In the genomic region with DNA sequence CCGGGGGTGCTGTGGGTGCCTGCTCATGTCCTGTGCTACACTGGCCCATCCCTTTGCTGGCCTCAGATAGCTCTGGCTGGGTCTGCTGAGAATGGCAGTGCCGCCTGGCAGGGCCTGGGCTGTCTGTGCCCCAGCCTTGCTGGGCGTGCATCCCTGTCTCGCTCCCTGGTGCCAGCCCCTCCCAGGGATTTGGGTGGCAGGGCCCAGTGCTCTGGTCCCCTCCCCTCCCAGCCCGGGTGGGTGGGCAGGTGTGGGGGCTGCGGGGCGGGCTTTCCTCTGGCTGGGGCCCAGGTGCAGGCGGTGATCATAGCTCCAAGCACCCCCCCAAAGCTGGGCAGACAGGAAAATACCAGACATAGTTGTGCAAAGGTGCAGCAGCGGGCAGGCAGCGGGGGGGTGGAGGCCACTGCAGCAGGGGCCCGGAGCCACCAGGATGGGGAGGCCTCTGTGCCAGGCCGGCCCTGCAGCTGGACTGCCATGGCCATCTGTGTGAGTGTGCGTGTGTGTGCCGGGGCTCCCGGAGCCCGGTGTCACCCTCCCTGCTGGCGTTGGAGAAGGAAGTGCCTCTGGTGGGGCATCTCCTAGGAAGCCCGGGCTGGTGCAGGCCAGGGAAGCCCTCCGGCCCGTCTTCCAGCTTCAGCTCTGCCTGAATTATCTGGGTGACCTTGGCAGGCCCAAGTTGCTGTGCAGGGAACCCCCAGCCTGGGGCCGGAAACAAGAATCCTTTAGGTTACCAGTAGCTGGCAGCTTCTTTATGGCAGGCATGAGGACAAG, we compare ENCODE assay signal across 12 cellular contexts. TPM values are rescaled to one million over a fixed set of nuclear protein-coding genes. Genes with fewer than 3 reads are reported as not detected.
DNase-seq lines count a peak whose midpoint lies in the region; ATAC-seq and TF ChIP-seq lines count a peak whose summit lies in the region.
"Had no signal": no experiment of that assay in that cellular context is flagged by ENCODE, and none has a peak within 500 bp of the region (broad histone marks: within the 10 kb centered on the region; RNA-seq: fewer than 3 reads in every experiment).

No MANE protein-coding gene starts in this region.

- no peaks in the 10 kb centered on the region for H3K9me3 ChIP-seq in spleen

- peaks cover 0 to 31% (median 0%) of the 10 kb centered on the region in 7 donors for H3K27me3 ChIP-seq in spleen (replicated peaks in 1 of 7)

- TF ChIP-seq CTCF in chondrocyte (IDR thresholded peaks at IDR 0.05) = no peak
- TF ChIP-seq CTCF in spleen (IDR thresholded peaks at IDR 0.05 in 8 of 11, conservative IDR thresholded peaks at IDR 0.05 in 3 of 11) = no peak

- peak overlapping the region in 7 of 8 donors; percentile 26 to 75 (median 66) for H3K27ac ChIP-seq in spleen

- no peak for TF ChIP-seq POLR2A in spleen (IDR thresholded peaks at IDR 0.05)

- H3K36me3 Mint-ChIP-seq in chondrocyte (ENCODE audit: low read depth) = no peaks in the 10 kb centered on the region
- H3K36me3 Mint-ChIP-seq in stimulated activated naive B cell treated with anti-CD40 and anti-IgM and Interleukin-4, amounts not matched to agents 10 μg/mL and 1 μg/mL and 100 μg/mL, for 72 hours = no peaks in the 10 kb centered on the region
- H3K36me3 Mint-ChIP-seq: CD14-positive monocyte, T-cell had no signal

- no peak overlapping the region for H3K4me3 Mint-ChIP-seq in chondrocyte (ENCODE audit: unreplicated experiment)
- no peak overlapping the region for H3K4me3 Mint-ChIP-seq in stimulated activated naive B cell treated with anti-CD40 and anti-IgM and Interleukin-4, amounts not matched to agents 10 μg/mL and 1 μg/mL and 100 μg/mL, for 72 hours
- H3K4me3 Mint-ChIP-seq: CD14-positive monocyte, T-cell had no signal

- ATAC-seq in stimulated activated naive B cell treated with anti-CD40 and anti-IgM and Interleukin-4, amounts not matched to agents 10 μg/mL and 1 μg/mL and 100 μg/mL, for 72 hours (replicated peaks) = no peak
- no peak for ATAC-seq in HG02571 (IDR thresholded peaks at IDR 0.05; ENCODE audit: unreplicated experiment)
- ATAC-seq: T-cell had no signal

- no peaks in the 10 kb centered on the region for H3K9me3 Mint-ChIP-seq in chondrocyte (ENCODE audit: low read depth)
- H3K9me3 Mint-ChIP-seq in stimulated activated naive B cell treated with anti-CD40 and anti-IgM and Interleukin-4, amounts not matched to agents 10 μg/mL and 1 μg/mL and 100 μg/mL, for 72 hours = no peaks in the 10 kb centered on the region
- H3K9me3 Mint-ChIP-seq: CD14-positive monocyte, T-cell had no signal

- peaks cover 73% of the 10 kb centered on the region for H3K4me1 Mint-ChIP-seq in chondrocyte (ENCODE audit: low read depth)
- H3K4me1 Mint-ChIP-seq in stimulated activated naive B cell treated with anti-CD40 and anti-IgM and Interleukin-4, amounts not matched to agents 10 μg/mL and 1 μg/mL and 100 μg/mL, for 72 hours = peaks cover 10 to 25% of the 10 kb centered on the region in 2 donors

- WGBS in spleen, 5 donors = 66 to 77% (median 72%) methylated on average over 9 to 21 of the region's 21 CpGs

- peak; percentile 73 for DNase-seq in G401 (ENCODE audit: low spot score)
- no peak for DNase-seq in chondrocyte (ENCODE audit: low spot score)
- peak; percentile 77 for DNase-seq in kidney tubule cell (ENCODE audit: low spot score)
- no peak for DNase-seq in spleen
- DNase-seq in stimulated activated naive B cell treated with anti-CD40 and anti-IgM and Interleukin-4, amounts not matched to agents 10 μg/mL and 1 μg/mL and 100 μg/mL, for 72 hours = no peak
- DNase-seq in islet precursor cell = no peak
- no peak for DNase-seq in NOMO-1 treated with DMSO at 0.1 percent for 48 hours (lab: John Stamatoyannopoulos, UW; ENCODE audit: unreplicated experiment)
- DNase-seq: KG1; stimulated activated CD4-positive, alpha-beta T cell treated with anti-CD3 and anti-CD28 coated beads, Interleukin-4, amount 100 ng/mL, for 24 hours; T-cell had no signal

- intact Hi-C loops in spleen (cut with DNase I; ENCODE audit: low total_unique reads) = no loop called here

- no peak overlapping the region for H3K4me3 ChIP-seq in spleen

- no peaks in the 10 kb centered on the region for H3K36me3 ChIP-seq in spleen

- H3K27ac Mint-ChIP-seq in chondrocyte (ENCODE audit: unreplicated experiment) = peak overlapping the region; percentile 76
- no peak overlapping the region for H3K27ac Mint-ChIP-seq in stimulated activated naive B cell treated with anti-CD40 and anti-IgM and Interleukin-4, amounts not matched to agents 10 μg/mL and 1 μg/mL and 100 μg/mL, for 72 hours
- H3K27ac Mint-ChIP-seq: CD14-positive monocyte, T-cell had no signal

- in situ Hi-C loops in G401 (cut with HindIII; ENCODE audit: low sequenced_read_pairs) = no loop called here

- peaks cover 22 to 86% (median 64%) of the 10 kb centered on the region in 6 donors for H3K4me1 ChIP-seq in spleen

- H3K27me3 Mint-ChIP-seq in chondrocyte (ENCODE audit: low read depth) = no peaks in the 10 kb centered on the region
- H3K27me3 Mint-ChIP-seq in stimulated activated naive B cell treated with anti-CD40 and anti-IgM and Interleukin-4, amounts not matched to agents 10 μg/mL and 1 μg/mL and 100 μg/mL, for 72 hours = peaks cover 2 to 8% of the 10 kb centered on the region in 2 donors

RNA-seq across cellular contexts. Expression of a gene that starts 7.4 kb away (rescaled TPM):
- total RNA-seq in G401 (2014; rRNA removed; shearing (Covaris generic)) = 0.44 and 0.80 TPM in 2 replicates
- 58.7 to 62.8 TPM (median 61.2 TPM) in 3 replicates for total RNA-seq in chondrocyte
- 1 to 10 TPM; 1.8 to 8.4 (median 4.8) TPM for total RNA-seq in spleen
- polyA plus RNA-seq in spleen = 1 to 10 TPM in 2 of 3 donors, under 1 TPM in 1; 0.89 to 2.5 (median 2.0) TPM
- polyA plus RNA-seq: CD14-positive monocyte had no signal

RNA-seq across cellular contexts. Expression of a gene that starts 27.9 kb away (rescaled TPM):
- total RNA-seq in G401 (2014; rRNA removed; shearing (Covaris generic)) = 68.3 and 83.9 TPM in 2 replicates
- total RNA-seq in chondrocyte = 21.6 to 24.4 TPM (median 22.4 TPM) in 3 replicates
- total RNA-seq in spleen = 10 to 100 TPM; 26.7 to 45.9 (median 30.1) TPM
- polyA plus RNA-seq in spleen = 10 to 100 TPM; 65.5 to 88.8 (median 84.8) TPM

RNA-seq across cellular contexts. Expression of a gene that starts 48.4 kb away (rescaled TPM):
- total RNA-seq in G401 (2014; rRNA removed; shearing (Covaris generic)) = 9.9 and 14.4 TPM in 2 replicates
- total RNA-seq in chondrocyte (79.7 to 82.0 TPM (median 81.8 TPM) in 3 replicates), spleen (10 to 100 TPM in 5 of 7 donors, 1 to 10 TPM in 2; 7.4 to 24.9 (median 15.6) TPM)
- polyA plus RNA-seq in spleen = 1 to 10 TPM; 2.0 to 6.3 (median 5.2) TPM
- polyA plus RNA-seq: CD14-positive monocyte had no signal

RNA-seq across cellular contexts. Expression of a gene that starts 50.4 kb away (rescaled TPM):
- 14.5 and 38.3 TPM in 2 replicates for total RNA-seq in G401 (2014; rRNA removed; shearing (Covaris generic))
- total RNA-seq in chondrocyte = 2.5 to 4.0 TPM (median 2.5 TPM) in 3 replicates
- 10 to 100 TPM in 4 of 7 donors, 1 to 10 TPM in 3; 8.5 to 14.9 (median 11.0) TPM for total RNA-seq in spleen
- polyA plus RNA-seq in spleen = 10 to 100 TPM in 2 of 3 donors, 1 to 10 TPM in 1; 7.6 to 14.2 (median 11.5) TPM

Comparison
In these comparisons a context has a peak if more than half of its experiments do, and no peak if none do; other contexts are left out.
1. DNase-seq: peak in G401 (single experiment) and kidney tubule cell (single experiment); none in chondrocyte (single experiment), spleen (single experiment), stimulated activated naive B cell treated with anti-CD40 and anti-IgM and Interleukin-4, amounts not matched to agents 10 μg/mL and 1 μg/mL and 100 μg/mL, for 72 hours (single experiment), islet precursor cell (single experiment) and NOMO-1 treated with DMSO at 0.1 percent for 48 hours (single experiment).